ENCODE assay signal across 9 cellular contexts in genomic region chr5:141330299-141331080, GRCh38. TPM values are rescaled to one million over a fixed set of nuclear protein-coding genes. Genes with fewer than 3 reads are reported as not detected.
DNase-seq lines count a peak whose midpoint lies in the region; ATAC-seq, FAIRE-seq and TF ChIP-seq lines count a peak whose summit lies in the region.
"Had no signal": no experiment of that assay in that cellular context is flagged by ENCODE, and none has a peak within 500 bp of the region (broad histone marks: within the 10 kb centered on the region; RNA-seq: fewer than 3 reads in every experiment).

Gene PCDHGA1 (plus strand): TSS chr5:141330514.

- H3K27me3 Mint-ChIP-seq in activated naive CD4-positive, alpha-beta T cell treated with anti-CD3 and anti-CD28 coated beads for 36 hours (ENCODE audit: low read depth) = peaks cover 52% of the 10 kb centered on the region
- H3K27me3 Mint-ChIP-seq in activated CD8-positive, alpha-beta T cell treated with anti-CD3 and anti-CD28 coated beads for 36 hours = peaks cover 40% of the 10 kb centered on the region
- H3K27me3 Mint-ChIP-seq: brain had no signal

- TF ChIP-seq RAD21 in HepG2 (CRISPR knock-in tag; IDR thresholded peaks at IDR 0.05) = no peak

- no peak for TF ChIP-seq EP300 in HepG2 (IDR thresholded peaks at IDR 0.05; ENCODE audit: low read depth in 2 of 2, low read length in 2 of 2)
- no peak for TF ChIP-seq EP300 in HepG2 (CRISPR knock-in tag; IDR thresholded peaks at IDR 0.05; ENCODE audit: borderline replicate concordance)
- TF ChIP-seq EP300 in suprapubic skin (IDR thresholded peaks at IDR 0.05) = no peak

- DNase-seq in activated naive CD4-positive, alpha-beta T cell treated with anti-CD3 and anti-CD28 coated beads for 36 hours = peak; percentile 38
- DNase-seq in activated naive CD4-positive, alpha-beta T cell treated with anti-CD3 and anti-CD28 coated beads, Interleukin-2, amount 50 U/mL, for 72 hours (ENCODE audit: low spot score in 2 of 2) = no peak
- DNase-seq in LHCN-M2 (ENCODE audit: low read depth) (peak; percentile 76), HepG2 (ENCODE audit: low spot score) (peak; percentile 51), suprapubic skin (ENCODE audit: low spot score in 2 of 2) (no peak), spleen (no peak), NCI-H2081 treated with DMSO at 0.1 percent for 48 hours (lab: John Stamatoyannopoulos, UW) (no peak)
- peak; percentile 56 for DNase-seq in activated CD8-positive, alpha-beta T cell treated with anti-CD3 and anti-CD28 coated beads for 36 hours

- no peak for TF ChIP-seq CTCF in activated CD8-positive, alpha-beta T cell treated with anti-CD3 and anti-CD28 coated beads for 36 hours (IDR thresholded peaks at IDR 0.05)
- TF ChIP-seq CTCF in HepG2 (CRISPR knock-in tag; IDR thresholded peaks at IDR 0.05) (peak; percentile 58), suprapubic skin (IDR thresholded peaks at IDR 0.05) (no peak), spleen (IDR thresholded peaks at IDR 0.05 in 8 of 11, conservative IDR thresholded peaks at IDR 0.05 in 3 of 11) (peak in 2 of 11 experiments; percentile 7 to 14)

- no peaks in the 10 kb centered on the region for H4K20me1 ChIP-seq in HepG2 (ENCODE audit: insufficient read depth, low read length)

- peak within 1 kb of the TSS; percentile 61 to 71 (median 61) for H3K4me3 ChIP-seq in HepG2 (replicated peaks in 1 of 3; ENCODE audit: insufficient read depth in 1 of 3, low read depth in 2 of 3, low read length in 3 of 3)
- H3K4me3 ChIP-seq in suprapubic skin = no peak within 1 kb of the TSS
- H3K4me3 ChIP-seq in spleen = no peak within 1 kb of the TSS

- H3K27ac Mint-ChIP-seq in activated naive CD4-positive, alpha-beta T cell treated with anti-CD3 and anti-CD28 coated beads for 36 hours = no peak within 1 kb of the TSS
- H3K27ac Mint-ChIP-seq in activated naive CD4-positive, alpha-beta T cell treated with anti-CD3 and anti-CD28 coated beads, Interleukin-2, amount 50 U/mL, for 72 hours = no peak within 1 kb of the TSS
- no peak within 1 kb of the TSS for H3K27ac Mint-ChIP-seq in activated CD8-positive, alpha-beta T cell treated with anti-CD3 and anti-CD28 coated beads for 36 hours
- H3K27ac Mint-ChIP-seq: brain had no signal

- H3K4me3 Mint-ChIP-seq in activated naive CD4-positive, alpha-beta T cell treated with anti-CD3 and anti-CD28 coated beads for 36 hours = no peak within 1 kb of the TSS
- H3K4me3 Mint-ChIP-seq in activated CD8-positive, alpha-beta T cell treated with anti-CD3 and anti-CD28 coated beads for 36 hours = no peak within 1 kb of the TSS
- H3K4me3 Mint-ChIP-seq: brain had no signal

- peaks cover 2% of the 10 kb centered on the region for H3K4me1 Mint-ChIP-seq in activated naive CD4-positive, alpha-beta T cell treated with anti-CD3 and anti-CD28 coated beads for 36 hours (ENCODE audit: low read depth)
- peaks cover 4% of the 10 kb centered on the region for H3K4me1 Mint-ChIP-seq in activated CD8-positive, alpha-beta T cell treated with anti-CD3 and anti-CD28 coated beads for 36 hours (ENCODE audit: low read depth)

- H3K36me3 ChIP-seq in HepG2 (replicated peaks in 1 of 2; ENCODE audit: control insufficient read depth in 1 of 2, insufficient read depth in 2 of 2, low read length in 2 of 2) (no peaks in the 10 kb centered on the region), suprapubic skin (no peaks in the 10 kb centered on the region), spleen (no peaks in the 10 kb centered on the region)

- CTCF ChIA-PET in activated naive CD4-positive, alpha-beta T cell treated with anti-CD3 and anti-CD28 coated beads for 36 hours (lab: Charles Lee) = interaction anchor here (0.7 to 2.7 kb wide), 4 partner anchors 9 to 233 kb away, joined by 3 to 19 read pairs (median 4); partner anchors contain the start of gene TAF7
- CTCF ChIA-PET in activated CD8-positive, alpha-beta T cell treated with anti-CD3 and anti-CD28 coated beads for 36 hours (lab: Charles Lee) = interaction anchor here (0.8 to 3.5 kb wide), 11 partner anchors 11 to 227 kb away, joined by 3 to 36 read pairs (median 5); partner anchors contain the start of genes PCDHGA11, PCDHGA12, PCDHGA4 and PCDHGA5
- CTCF ChIA-PET in HepG2 (lab: Yijun Ruan, JAX; ENCODE audit: low intra/inter-chr PET ratio, low total read pairs) = interaction anchor here (0.7 to 1.2 kb wide), 2 partner anchors 194 to 227 kb away, joined by 3 to 4 read pairs; no protein-coding TSS in a partner anchor

- 10% methylated on average over 14 of the region's 21 CpGs for WGBS in HepG2 (ENCODE audit: low lambda C conversion rate)
- WGBS in suprapubic skin = 27% methylated on average over 21 of the region's 21 CpGs
- 23 to 36% (median 27%) methylated on average over 21 of the region's 21 CpGs for whole genome bisulfite sequencing in spleen, 5 donors

- POLR2A ChIA-PET in activated CD8-positive, alpha-beta T cell treated with anti-CD3 and anti-CD28 coated beads for 36 hours (lab: Charles Lee) = interaction anchor here (0.6 to 1.6 kb wide), 2 partner anchors 10 to 142 kb away, joined by 3 to 8 read pairs; partner anchors contain the start of gene TAF7
- POLR2A ChIA-PET in HepG2 (lab: Yijun Ruan, JAX) = interaction anchor here (0.7 to 1.6 kb wide), 3 partner anchors 10 to 967 kb away, joined by 3 to 22 read pairs (median 5); partner anchors contain the start of gene TAF7

- H2AFZ ChIP-seq in HepG2 (ENCODE audit: low read length) = peak within 1 kb of the TSS; percentile 100

- FAIRE-seq in HepG2 (lab: Jason Lieb, UNC) = peak; percentile 78

- H3K27me3 ChIP-seq in HepG2 (ENCODE audit: control insufficient read depth in 1 of 2, insufficient read depth in 2 of 2, low read length in 2 of 2) (peaks cover 0 to 15% of the 10 kb centered on the region in 2 experiments; a peak in 2 of 5 replicates), suprapubic skin (peaks cover 46% of the 10 kb centered on the region), spleen (replicated peaks in 1 of 7) (peaks cover 0 to 91% (median 18%) of the 10 kb centered on the region in 7 donors)

- H3K9me3 ChIP-seq in HepG2 (ENCODE audit: low read length) = 0 out of 2 replicates have a peak, but pooled peaks cover 4% of the 10 kb centered on the region
- peaks cover 43% of the 10 kb centered on the region for H3K9me3 ChIP-seq in suprapubic skin
- H3K9me3 ChIP-seq in spleen = peaks cover 0 to 98% (median 87%) of the 10 kb centered on the region in 8 donors

- peak within 1 kb of the TSS; percentile 97 for H3K4me2 ChIP-seq in HepG2 (ENCODE audit: low read depth, low read length)

- no TSS peak for BruUV-seq in HepG2 (replicated peaks; lab: Mats Ljungman, UMichigan)

- TF ChIP-seq POLR2A in HepG2 (IDR thresholded peaks at IDR 0.05; ENCODE audit: insufficient read depth in 1 of 2, low read depth in 2 of 2, low read length in 2 of 2) (no peak), suprapubic skin (IDR thresholded peaks at IDR 0.05) (no peak), spleen (IDR thresholded peaks at IDR 0.05) (no peak)

- no peak for ATAC-seq in activated naive CD4-positive, alpha-beta T cell treated with anti-CD3 and anti-CD28 coated beads, Interleukin-2, amount 50 U/mL, for 72 hours
- ATAC-seq in activated CD8-positive, alpha-beta T cell treated with anti-CD3 and anti-CD28 coated beads for 36 hours = peak; percentile 50
- ATAC-seq in HepG2 = peak; percentile 92

- intact Hi-C loops in activated naive CD4-positive, alpha-beta T cell treated with anti-CD3 and anti-CD28 coated beads for 36 hours (cut with micrococcal nuclease) = no loop called here
- intact Hi-C loops in activated CD8-positive, alpha-beta T cell treated with anti-CD3 and anti-CD28 coated beads for 36 hours (cut with micrococcal nuclease) = no loop called here
- intact Hi-C loops in HepG2 (cut with micrococcal nuclease; ENCODE audit: unreplicated experiment) (no loop called here), spleen (cut with DNase I; ENCODE audit: low total_unique reads) (no loop called here)

- peaks cover 26% of the 10 kb centered on the region for H3K9me3 Mint-ChIP-seq in activated naive CD4-positive, alpha-beta T cell treated with anti-CD3 and anti-CD28 coated beads for 36 hours
- H3K9me3 Mint-ChIP-seq in activated naive CD4-positive, alpha-beta T cell treated with anti-CD3 and anti-CD28 coated beads, Interleukin-2, amount 50 U/mL, for 72 hours = peaks cover 22 to 39% of the 10 kb centered on the region in 2 donors
- peaks cover 27% of the 10 kb centered on the region for H3K9me3 Mint-ChIP-seq in activated CD8-positive, alpha-beta T cell treated with anti-CD3 and anti-CD28 coated beads for 36 hours

- H3K79me2 ChIP-seq in HepG2 (ENCODE audit: insufficient read depth, low read length) = no peaks in the 10 kb centered on the region

- H3K4me1 ChIP-seq in HepG2 (ENCODE audit: insufficient read depth, low read length) (peaks cover 15% of the 10 kb centered on the region), suprapubic skin (no peaks in the 10 kb centered on the region), spleen (no peaks in the 10 kb centered on the region)

- H3K9ac ChIP-seq in HepG2 (ENCODE audit: insufficient read depth, low read depth, low read length) = peak within 1 kb of the TSS; percentile 68

- peaks cover 19% of the 10 kb centered on the region for H3K36me3 Mint-ChIP-seq in activated naive CD4-positive, alpha-beta T cell treated with anti-CD3 and anti-CD28 coated beads for 36 hours (ENCODE audit: low read depth)
- H3K36me3 Mint-ChIP-seq in activated naive CD4-positive, alpha-beta T cell treated with anti-CD3 and anti-CD28 coated beads, Interleukin-2, amount 50 U/mL, for 72 hours = peaks cover 46 to 52% of the 10 kb centered on the region in 2 donors
- peaks cover 16% of the 10 kb centered on the region for H3K36me3 Mint-ChIP-seq in activated CD8-positive, alpha-beta T cell treated with anti-CD3 and anti-CD28 coated beads for 36 hours (ENCODE audit: low read depth)

- in situ Hi-C loops in HepG2 (cut with HindIII; ENCODE audit: extremely low pct_ligation_motif_present, low pct_unique_long_range_greater_than_20kb) = no loop called here

- H3K27ac ChIP-seq in HepG2 (ENCODE audit: extremely low read length, insufficient read depth, low read length) (no peak within 1 kb of the TSS), suprapubic skin (no peak within 1 kb of the TSS), spleen (no peak within 1 kb of the TSS)

RNA-seq across cellular contexts. Expression of gene PCDHGA1, which starts in this region (rescaled TPM):
- total RNA-seq in activated naive CD4-positive, alpha-beta T cell treated with anti-CD3 and anti-CD28 coated beads for 36 hours = not detected
- total RNA-seq in activated naive CD4-positive, alpha-beta T cell treated with anti-CD3 and anti-CD28 coated beads, Interleukin-2, amount 50 U/mL, for 72 hours = under 1 TPM in 1 of 2 donors, not detected in 1; 0.11 TPM
- total RNA-seq in LHCN-M2 (2014; rRNA removed) (5.3 and 7.1 TPM in 2 replicates), HepG2 (2016; rRNA removed; fragmentation: Illumina TruSeq; extraction: Trizol) (0.04 and 0.31 TPM in 2 replicates), suprapubic skin (under 1 TPM; 0.26 to 0.38 (median 0.33) TPM), spleen (under 1 TPM in 6 of 7 donors, not detected in 1; 0.17 to 0.52 (median 0.36) TPM)
- 3.4 TPM for polyA plus RNA-seq in LHCN-M2 (2012)
- under 1 TPM in 1 of 2 experiments, not detected in 1; 0.07 TPM for total RNA-seq in activated CD8-positive, alpha-beta T cell treated with anti-CD3 and anti-CD28 coated beads for 36 hours
- 0.10 TPM in 1 of 2 replicates, not detected in the other for total RNA-seq in HepG2 (2016; cell fraction: cytosol; rRNA removed; fragmentation: Illumina TruSeq; extraction: Trizol; ENCODE audit: low read depth)
- 0.07 and 0.17 TPM in 2 replicates for total RNA-seq in HepG2 (2016; cell fraction: insoluble cytoplasmic fraction; rRNA removed; fragmentation: Illumina TruSeq; extraction: Trizol)
- 0.03 and 0.06 TPM in 2 replicates for total RNA-seq in HepG2 (2016; cell fraction: membrane; rRNA removed; fragmentation: Illumina TruSeq; extraction: Trizol)
- total RNA-seq in HepG2 (2016; cell fraction: nucleus; rRNA removed; fragmentation: Illumina TruSeq; extraction: Trizol) = 0.37 and 0.38 TPM in 2 replicates
- polyA plus RNA-seq in HepG2 (2011; rRNA removed) (0.40 TPM in 2 replicates), spleen (under 1 TPM; 0.04 to 0.06 (median 0.06) TPM)
- 0.23 and 0.24 TPM in 2 replicates for polyA plus RNA-seq in HepG2 (2011; cell fraction: cytosol; rRNA removed)
- polyA plus RNA-seq in HepG2 (2011; cell fraction: nucleus; rRNA removed) = 0.83 and 0.87 TPM in 2 replicates
- 0.16 and 0.17 TPM in 2 replicates for polyA plus RNA-seq in HepG2 (2012)
- polyA plus RNA-seq in HepG2 (2016; cell fraction: cytosol; fragmentation: Illumina TruSeq; extraction: Trizol; ENCODE audit: low read depth) = not detected in 2 replicates
- 0.14 and 0.20 TPM in 2 replicates for polyA plus RNA-seq in HepG2 (2016; cell fraction: insoluble cytoplasmic fraction; fragmentation: Illumina TruSeq; extraction: Trizol; ENCODE audit: low read depth)
- polyA plus RNA-seq in HepG2 (2016; cell fraction: membrane; fragmentation: Illumina TruSeq; extraction: Trizol; ENCODE audit: low read depth) = 0.05 TPM in 1 of 2 replicates, not detected in the other
- polyA plus RNA-seq in HepG2 (2016; cell fraction: nucleus; fragmentation: Illumina TruSeq; extraction: Trizol; ENCODE audit: insufficient read depth, low read depth) = 0.36 and 0.53 TPM in 2 replicates
- 0.12 and 0.78 TPM in 2 replicates for polyA minus RNA-seq in HepG2 (2011; rRNA and poly(A)+ RNA removed; ENCODE audit: low replicate concordance)
- polyA minus RNA-seq in HepG2 (2011; cell fraction: cytosol; rRNA and poly(A)+ RNA removed) = 0.18 and 0.20 TPM in 2 replicates
- polyA minus RNA-seq in HepG2 (2011; cell fraction: nucleus; rRNA and poly(A)+ RNA removed) = 1.3 and 2.0 TPM in 2 replicates

Comparison
In these comparisons a context has a peak if more than half of its experiments do, and no peak if none do; other contexts are left out.
1. Peak in DNase-seq in activated naive CD4-positive, alpha-beta T cell treated with anti-CD3 and anti-CD28 coated beads for 36 hours; RNA of the gene not detected or under 1 TPM.
2. Peak in DNase-seq and ATAC-seq in activated CD8-positive, alpha-beta T cell treated with anti-CD3 and anti-CD28 coated beads for 36 hours; RNA of the gene not detected or under 1 TPM.
3. DNase-seq: peak in LHCN-M2 (single experiment) and HepG2 (single experiment); none in activated naive CD4-positive, alpha-beta T cell treated with anti-CD3 and anti-CD28 coated beads, Interleukin-2, amount 50 U/mL, for 72 hours (0 of 2), suprapubic skin (0 of 2), spleen (single experiment) and NCI-H2081 treated with DMSO at 0.1 percent for 48 hours (single experiment).
4. H3K4me3 ChIP-seq: peak in HepG2 (3 of 3); none in suprapubic skin (single experiment) and spleen (0 of 8).